30 cellular contexts compared by ENCODE assay signal in the genomic region with DNA sequence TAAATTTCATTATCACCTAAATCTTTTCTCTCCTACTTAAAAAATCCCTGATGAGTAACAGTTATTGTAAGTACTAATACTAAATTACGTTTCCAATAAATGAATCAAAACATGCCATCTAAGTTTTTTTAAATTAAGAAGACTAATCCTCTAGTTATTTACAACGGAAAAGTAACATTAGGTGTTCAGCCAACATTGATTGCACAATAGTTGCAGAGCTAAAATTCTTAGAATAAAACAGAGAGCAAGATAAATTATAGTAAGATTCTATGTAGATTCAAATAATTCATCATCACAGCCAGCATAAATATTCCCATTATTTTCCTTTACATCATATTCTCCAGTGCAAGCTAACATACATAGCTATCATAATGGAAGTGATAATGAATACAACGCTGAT.
DNase-seq lines count a peak whose midpoint lies in the region; ATAC-seq and TF ChIP-seq lines count a peak whose summit lies in the region.
"Had no signal": no experiment of that assay in that cellular context is flagged by ENCODE, and none has a peak within 500 bp of the region (broad histone marks: within the 10 kb centered on the region; RNA-seq: fewer than 3 reads in every experiment).

No MANE protein-coding gene starts in this region.

- POLR2A ChIA-PET in CD8-positive, alpha-beta T cell (lab: Charles Lee) = no interaction called here

- peaks cover 5% of the 10 kb centered on the region; the same call in 1 of the 2 replicates for H3K9me3 Mint-ChIP-seq in HFFc6
- peaks cover 18% of the 10 kb centered on the region for H3K9me3 Mint-ChIP-seq in chondrocyte (ENCODE audit: low read depth)
- H3K9me3 Mint-ChIP-seq in CD8-positive, alpha-beta T cell = peaks cover 3% of the 10 kb centered on the region
- H3K9me3 Mint-ChIP-seq: dendritic cell treated with granulocyte-macrophage colony-stimulating factor and Interleukin-4, amounts not matched to agents 40 ng/mL and 50 ng/mL, for 4 days had no signal

- no peaks in the 10 kb centered on the region for H3K27me3 ChIP-seq in thoracic aorta (replicated peaks; ENCODE audit: insufficient read depth)
- H3K27me3 ChIP-seq in CD8-positive, alpha-beta T cell (ENCODE audit: insufficient read depth, low read length) = no peaks in the 10 kb centered on the region
- H3K27me3 ChIP-seq: cardiac muscle cell, heart left ventricle, left lung, right atrium auricular region, testis had no signal

- no peaks in the 10 kb centered on the region for H3K36me3 ChIP-seq in thoracic aorta
- H3K36me3 ChIP-seq in CD8-positive, alpha-beta T cell (ENCODE audit: insufficient read depth, low read length) = no peaks in the 10 kb centered on the region
- H3K36me3 ChIP-seq: cardiac muscle cell, heart left ventricle, left lung, right atrium auricular region had no signal

- CTCF ChIA-PET in CD8-positive, alpha-beta T cell (lab: Charles Lee) = no interaction called here

- TF ChIP-seq CTCF in HFFc6 (IDR thresholded peaks at IDR 0.05) (no peak), chondrocyte (IDR thresholded peaks at IDR 0.05) (no peak), fibroblast of villous mesenchyme (IDR thresholded peaks at IDR 0.05; ENCODE audit: insufficient read depth, low read depth, low read length) (no peak), thoracic aorta (IDR thresholded peaks at IDR 0.05) (no peak)
- TF ChIP-seq CTCF in CD8-positive, alpha-beta T cell (IDR thresholded peaks at IDR 0.05) = no peak

- H3K9me3 ChIP-seq in thoracic aorta = no peaks in the 10 kb centered on the region
- no peaks in the 10 kb centered on the region for H3K9me3 ChIP-seq in CD8-positive, alpha-beta T cell (ENCODE audit: low read length)
- H3K9me3 ChIP-seq: left lung, testis had no signal

- H3K4me3 ChIP-seq in fibroblast of villous mesenchyme (ENCODE audit: low read depth, low read length) (no peak overlapping the region), thoracic aorta (peak overlapping the region; percentile 57)
- no peak overlapping the region for H3K4me3 ChIP-seq in CD8-positive, alpha-beta T cell (ENCODE audit: low read depth, low read length)
- H3K4me3 ChIP-seq: cardiac muscle cell, left lung, right atrium auricular region, testis had no signal

- ATAC-seq in thoracic aorta (ENCODE audit: insufficient number of reproducible peaks, low FRiP score, low read depth) = no peak
- no peak for ATAC-seq in CD8-positive, alpha-beta T cell
- ATAC-seq in GM18502 (IDR thresholded peaks at IDR 0.05; ENCODE audit: poor library complexity, unreplicated experiment) = no peak
- ATAC-seq in left colon = no peak
- ATAC-seq: activated CD4-positive, alpha-beta T cell treated with anti-CD3 and anti-CD28 coated beads for 36 hours; activated T-cell treated with anti-CD3 and anti-CD28 coated beads, Interleukin-2, amount 50 U/mL, for 4 hours; heart left ventricle; left lung; natural killer cell treated with Interleukin-12 subunit alpha and Interleukin-12 subunit beta and Interleukin-15 and Interleukin-18, amount 100 ng/mL, for 72 hours; Panc1 had no signal

- H3K4me3 Mint-ChIP-seq in HFFc6 = peak overlapping the region; percentile 79
- no peak overlapping the region for H3K4me3 Mint-ChIP-seq in chondrocyte (ENCODE audit: unreplicated experiment)
- H3K4me3 Mint-ChIP-seq in CD8-positive, alpha-beta T cell = no peak overlapping the region
- H3K4me3 Mint-ChIP-seq: activated CD4-positive, alpha-beta T cell treated with anti-CD3 and anti-CD28 coated beads for 36 hours; activated T-cell treated with anti-CD3 and anti-CD28 coated beads, Interleukin-2, amount 50 U/mL, for 4 hours; CD4-positive, CD25-positive, alpha-beta regulatory T cell; dendritic cell treated with granulocyte-macrophage colony-stimulating factor and Interleukin-4, amounts not matched to agents 40 ng/mL and 50 ng/mL, for 4 days; mesothelial cell of epicardium; natural killer cell treated with Interleukin-12 subunit alpha and Interleukin-12 subunit beta and Interleukin-15 and Interleukin-18, amount 100 ng/mL, for 72 hours had no signal

- peaks cover 27% of the 10 kb centered on the region for H3K4me1 Mint-ChIP-seq in HFFc6 (ENCODE audit: low read depth)
- H3K4me1 Mint-ChIP-seq in chondrocyte (ENCODE audit: low read depth) = peaks cover 23% of the 10 kb centered on the region
- H3K4me1 Mint-ChIP-seq in CD8-positive, alpha-beta T cell (ENCODE audit: low read depth) = no peaks in the 10 kb centered on the region
- H3K4me1 Mint-ChIP-seq: activated CD4-positive, alpha-beta T cell treated with anti-CD3 and anti-CD28 coated beads for 36 hours; CD4-positive, CD25-positive, alpha-beta regulatory T cell; mesothelial cell of epicardium had no signal

- no peaks in the 10 kb centered on the region for H3K4me1 ChIP-seq in thoracic aorta (ENCODE audit: control insufficient read depth in 1 of 2, low read depth in 2 of 2)
- H3K4me1 ChIP-seq in CD8-positive, alpha-beta T cell (ENCODE audit: insufficient read depth, low read length) = no peaks in the 10 kb centered on the region
- H3K4me1 ChIP-seq: left lung, parathyroid adenoma, right atrium auricular region, testis had no signal

- intact Hi-C loops in CD8-positive, alpha-beta T cell (cut with DNase I, micrococcal nuclease) = no loop called here
- intact Hi-C loops in left colon (cut with DNase I, micrococcal nuclease) = no loop called here

- H3K27me3 Mint-ChIP-seq in HFFc6 (ENCODE audit: insufficient read depth) (no peaks in the 10 kb centered on the region), chondrocyte (ENCODE audit: low read depth) (no peaks in the 10 kb centered on the region)
- no peaks in the 10 kb centered on the region for H3K27me3 Mint-ChIP-seq in CD8-positive, alpha-beta T cell (ENCODE audit: low read depth)
- H3K27me3 Mint-ChIP-seq: activated CD4-positive, alpha-beta T cell treated with anti-CD3 and anti-CD28 coated beads for 36 hours; CD4-positive, CD25-positive, alpha-beta regulatory T cell; dendritic cell treated with granulocyte-macrophage colony-stimulating factor and Interleukin-4, amounts not matched to agents 40 ng/mL and 50 ng/mL, for 4 days; natural killer cell treated with Interleukin-12 subunit alpha and Interleukin-12 subunit beta and Interleukin-15 and Interleukin-18, amount 100 ng/mL, for 72 hours had no signal

- peak overlapping the region in 1 of 2 donors; percentile 48 for H3K27ac ChIP-seq in thoracic aorta
- H3K27ac ChIP-seq in CD8-positive, alpha-beta T cell (ENCODE audit: low read depth, low read length) = no peak overlapping the region
- H3K27ac ChIP-seq: heart left ventricle, left lung, parathyroid adenoma, right atrium auricular region, testis had no signal

- H3K27ac Mint-ChIP-seq in HFFc6 (peak overlapping the region; percentile 56), chondrocyte (ENCODE audit: unreplicated experiment) (peak overlapping the region; percentile 13)
- H3K27ac Mint-ChIP-seq in CD8-positive, alpha-beta T cell = no peak overlapping the region
- H3K27ac Mint-ChIP-seq: activated CD4-positive, alpha-beta T cell treated with anti-CD3 and anti-CD28 coated beads for 36 hours; CD4-positive, CD25-positive, alpha-beta regulatory T cell; dendritic cell treated with granulocyte-macrophage colony-stimulating factor and Interleukin-4, amounts not matched to agents 40 ng/mL and 50 ng/mL, for 4 days; mesothelial cell of epicardium; natural killer cell treated with Interleukin-12 subunit alpha and Interleukin-12 subunit beta and Interleukin-15 and Interleukin-18, amount 100 ng/mL, for 72 hours had no signal

- DNase-seq in HFFc6 (no peak), chondrocyte (ENCODE audit: low spot score) (no peak), fibroblast of villous mesenchyme (ENCODE audit: low read depth) (peak; percentile 28), thoracic aorta (ENCODE audit: low spot score) (no peak), left colon (no peak)
- DNase-seq in CD8-positive, alpha-beta T cell = no peak
- DNase-seq: activated CD4-positive, alpha-beta T cell treated with anti-CD3 and anti-CD28 coated beads for 36 hours; activated naive CD4-positive, alpha-beta T cell treated with Interleukin-2 at 50 U/mL for 16 hours; activated T-cell treated with anti-CD3 and anti-CD28 coated beads, Interleukin-2, amount 50 U/mL, for 4 hours; amniotic stem cell; CD4-positive, CD25-positive, alpha-beta regulatory T cell; heart left ventricle; Kasumi-1; left lung; NCI-H1694; NCI-H2171; NCI-H524; NK-92 treated with Interleukin-12 subunit alpha and Interleukin-12 subunit beta, amount 100 ng/mL, for 24 hours; SIG-M5; stimulated activated CD4-positive, alpha-beta T cell treated with anti-CD3 and anti-CD28 coated beads, Interleukin-4, amount 100 ng/mL, for 4 hours; stimulated activated naive CD4-positive, alpha-beta T cell had no signal

- H3K36me3 Mint-ChIP-seq in HFFc6 (ENCODE audit: low read depth) (0 out of 2 replicates have a peak, but pooled peaks cover 7% of the 10 kb centered on the region), chondrocyte (ENCODE audit: low read depth) (no peaks in the 10 kb centered on the region)
- no peaks in the 10 kb centered on the region for H3K36me3 Mint-ChIP-seq in CD8-positive, alpha-beta T cell
- H3K36me3 Mint-ChIP-seq: CD4-positive, CD25-positive, alpha-beta regulatory T cell; natural killer cell treated with Interleukin-12 subunit alpha and Interleukin-12 subunit beta and Interleukin-15 and Interleukin-18, amount 100 ng/mL, for 72 hours had no signal
